In the genomic region with DNA sequence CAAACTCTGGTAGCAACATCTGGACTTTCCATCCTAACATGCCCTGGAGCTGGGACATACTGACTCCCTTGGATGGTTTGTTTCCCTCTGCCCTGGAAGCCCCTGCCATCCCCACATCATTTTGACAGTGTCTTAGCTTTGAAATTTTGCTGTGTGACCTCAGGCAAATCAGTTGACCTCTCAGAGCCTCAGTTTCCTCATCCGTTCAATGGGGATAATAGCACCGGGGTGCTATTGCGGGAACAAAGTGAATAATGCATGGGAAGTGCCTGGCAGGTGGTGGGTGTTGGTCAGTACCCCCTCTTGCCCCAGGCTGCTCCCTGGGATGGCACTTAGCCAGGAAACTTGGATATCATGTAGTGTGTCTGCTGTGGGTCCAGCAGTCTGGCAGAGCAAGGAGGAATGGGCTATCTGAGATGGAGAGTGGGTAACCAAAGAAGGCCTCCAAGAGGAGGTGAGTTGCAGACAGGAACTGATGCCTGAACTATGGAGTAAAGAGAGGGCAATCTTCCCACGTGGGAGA, we compare ENCODE assay signal across 15 cellular contexts.
A peak's percentile ranks its signal among the peaks of the same experiment; 100 is the strongest.
DNase-seq lines count a peak whose midpoint lies in the region; ATAC-seq and TF ChIP-seq lines count a peak whose summit lies in the region.
"Had no signal": no experiment of that assay in that cellular context is flagged by ENCODE, and none has a peak within 500 bp of the region (broad histone marks: within the 10 kb centered on the region; RNA-seq: fewer than 3 reads in every experiment).

No MANE protein-coding gene starts in this region.

- DNase-seq in activated naive CD8-positive, alpha-beta T cell treated with anti-CD3 and anti-CD28 coated beads, Interleukin-2, amount 10 ng/mL, durations not matched to agents 7 days and 5 days: peak; percentile 1
- DNase-seq in activated naive CD8-positive, alpha-beta T cell treated with anti-CD3 and anti-CD28 coated beads, Interleukin-2, amount 50 U/mL, for 24 hours: no peak
- DNase-seq in coronary artery (ENCODE audit: low spot score) (peak; percentile 46), neural crest cell (ENCODE audit: low read depth, low spot score) (no peak), GM03348 (ENCODE audit: low spot score) (no peak), DMS153 treated with DMSO at 0.1 percent for 48 hours (lab: John Stamatoyannopoulos, UW; ENCODE audit: unreplicated experiment) (no peak), NCI-H146 treated with DMSO at 0.1 percent for 48 hours (lab: John Stamatoyannopoulos, UW; ENCODE audit: unreplicated experiment) (no peak), DMS79 treated with DMSO at 0.1 percent for 48 hours (lab: John Stamatoyannopoulos, UW) (no peak)
- DNase-seq: C1 segment of cervical spinal cord, GM23248, KG1, NCI-H1092 treated with DMSO at 0.1 percent for 48 hours, NCI-H1694 treated with DMSO at 0.1 percent for 48 hours had no signal

- no peaks in the 10 kb centered on the region for H3K9me3 Mint-ChIP-seq in activated naive CD8-positive, alpha-beta T cell treated with anti-CD3 and anti-CD28 coated beads, Interleukin-2, amount 10 ng/mL, durations not matched to agents 7 days and 5 days
- no peaks in the 10 kb centered on the region for H3K9me3 Mint-ChIP-seq in activated naive CD8-positive, alpha-beta T cell treated with anti-CD3 and anti-CD28 coated beads, Interleukin-2, amount 50 U/mL, for 24 hours
- H3K9me3 Mint-ChIP-seq in neural crest cell: no peaks in the 10 kb centered on the region

- H3K4me3 ChIP-seq in coronary artery: no peak overlapping the region
- H3K4me3 ChIP-seq: GM12878, GM23248 had no signal

- TF ChIP-seq CTCF in coronary artery (IDR thresholded peaks at IDR 0.05) (no peak), neural crest cell (conservative IDR thresholded peaks at IDR 0.05) (no peak)

- H3K27ac ChIP-seq in coronary artery: no peak overlapping the region
- H3K27ac ChIP-seq: GM23248 had no signal

- no peak overlapping the region for H3K27ac Mint-ChIP-seq in activated naive CD8-positive, alpha-beta T cell treated with anti-CD3 and anti-CD28 coated beads, Interleukin-2, amount 10 ng/mL, durations not matched to agents 7 days and 5 days
- H3K27ac Mint-ChIP-seq in activated naive CD8-positive, alpha-beta T cell treated with anti-CD3 and anti-CD28 coated beads, Interleukin-2, amount 50 U/mL, for 24 hours: no peak overlapping the region
- H3K27ac Mint-ChIP-seq in neural crest cell (ENCODE audit: unreplicated experiment): peak overlapping the region; percentile 91

- POLR2A ChIA-PET in activated naive CD8-positive, alpha-beta T cell treated with anti-CD3 and anti-CD28 coated beads, Interleukin-2, amount 10 ng/mL, durations not matched to agents 7 days and 5 days (lab: Charles Lee): no interaction called here

- peaks cover 4% of the 10 kb centered on the region for H3K27me3 Mint-ChIP-seq in activated naive CD8-positive, alpha-beta T cell treated with anti-CD3 and anti-CD28 coated beads, Interleukin-2, amount 10 ng/mL, durations not matched to agents 7 days and 5 days
- peaks cover 3% of the 10 kb centered on the region for H3K27me3 Mint-ChIP-seq in activated naive CD8-positive, alpha-beta T cell treated with anti-CD3 and anti-CD28 coated beads, Interleukin-2, amount 50 U/mL, for 24 hours
- H3K27me3 Mint-ChIP-seq in neural crest cell (ENCODE audit: low read depth): no peaks in the 10 kb centered on the region

- no peaks in the 10 kb centered on the region for H3K36me3 Mint-ChIP-seq in activated naive CD8-positive, alpha-beta T cell treated with anti-CD3 and anti-CD28 coated beads, Interleukin-2, amount 10 ng/mL, durations not matched to agents 7 days and 5 days
- no peaks in the 10 kb centered on the region for H3K36me3 Mint-ChIP-seq in activated naive CD8-positive, alpha-beta T cell treated with anti-CD3 and anti-CD28 coated beads, Interleukin-2, amount 50 U/mL, for 24 hours (ENCODE audit: low read depth)
- no peaks in the 10 kb centered on the region for H3K36me3 Mint-ChIP-seq in neural crest cell (ENCODE audit: low read depth)

- ATAC-seq in activated naive CD8-positive, alpha-beta T cell treated with anti-CD3 and anti-CD28 coated beads, Interleukin-2, amount 10 ng/mL, durations not matched to agents 7 days and 5 days (ENCODE audit: low read depth): no peak
- ATAC-seq in activated naive CD8-positive, alpha-beta T cell treated with anti-CD3 and anti-CD28 coated beads, Interleukin-2, amount 50 U/mL, for 24 hours: no peak
- ATAC-seq: GM12878, Right ventricle myocardium inferior had no signal

- H3K4me1 Mint-ChIP-seq in activated naive CD8-positive, alpha-beta T cell treated with anti-CD3 and anti-CD28 coated beads, Interleukin-2, amount 10 ng/mL, durations not matched to agents 7 days and 5 days: peaks cover 19% of the 10 kb centered on the region
- H3K4me1 Mint-ChIP-seq in activated naive CD8-positive, alpha-beta T cell treated with anti-CD3 and anti-CD28 coated beads, Interleukin-2, amount 50 U/mL, for 24 hours: peaks cover 8% of the 10 kb centered on the region
- H3K4me1 Mint-ChIP-seq in neural crest cell: peaks cover 31% of the 10 kb centered on the region

- no peak overlapping the region for H3K4me3 Mint-ChIP-seq in activated naive CD8-positive, alpha-beta T cell treated with anti-CD3 and anti-CD28 coated beads, Interleukin-2, amount 10 ng/mL, durations not matched to agents 7 days and 5 days
- H3K4me3 Mint-ChIP-seq in activated naive CD8-positive, alpha-beta T cell treated with anti-CD3 and anti-CD28 coated beads, Interleukin-2, amount 50 U/mL, for 24 hours: no peak overlapping the region
- no peak overlapping the region for H3K4me3 Mint-ChIP-seq in neural crest cell

Comparison
In these comparisons a context has a peak if more than half of its experiments do, and no peak if none do; other contexts are left out.
1. DNase-seq: peak in activated naive CD8-positive, alpha-beta T cell treated with anti-CD3 and anti-CD28 coated beads, Interleukin-2, amount 10 ng/mL, durations not matched to agents 7 days and 5 days (single experiment) and coronary artery (single experiment); none in activated naive CD8-positive, alpha-beta T cell treated with anti-CD3 and anti-CD28 coated beads, Interleukin-2, amount 50 U/mL, for 24 hours (single experiment), neural crest cell (single experiment), GM03348 (single experiment), DMS153 treated with DMSO at 0.1 percent for 48 hours (single experiment), NCI-H146 treated with DMSO at 0.1 percent for 48 hours (single experiment) and DMS79 treated with DMSO at 0.1 percent for 48 hours (single experiment).